ENCODE assay signal across 1 cellular context in genomic region chr1:232890340-232890953, GRCh38.
TF ChIP-seq lines count a peak whose summit lies in the region.

No MANE protein-coding gene starts in this region.

TF ChIP-seq in GM23338, 12 proteins besides CTCF, POLR2A, EP300 and RAD21 (continued from another document):
- TF ChIP-seq ZNF462 (CRISPR knock-in tag; IDR thresholded peaks at IDR 0.05) (no peak), EZH2phosphoT487 (IDR thresholded peaks at IDR 0.05; ENCODE audit: unreplicated experiment) (no peak), JUNB (IDR thresholded peaks at IDR 0.05; ENCODE audit: unreplicated experiment) (no peak)
